In genomic region chr18:692841-693240, GRCh38 we compare ENCODE assay signal across 1 cellular context.
TF ChIP-seq lines count a peak whose summit lies in the region.

No MANE protein-coding gene starts in this region.

TF ChIP-seq in K562, 482 proteins besides CTCF, POLR2A, EP300 and RAD21:
- TF ChIP-seq OTX1 (CRISPR knock-in tag; IDR thresholded peaks at IDR 0.05) = no peak
- TF ChIP-seq PML (IDR thresholded peaks at IDR 0.05; ENCODE audit: low read length) = no peak
- TF ChIP-seq XRCC3 (IDR thresholded peaks at IDR 0.05) = no peak
- no peak for TF ChIP-seq ETV6 (IDR thresholded peaks at IDR 0.05; ENCODE audit: borderline replicate concordance in 1 of 2, low read depth in 2 of 2, low read length in 1 of 2)
- no peak for TF ChIP-seq ETV6 (CRISPR knock-in tag; IDR thresholded peaks at IDR 0.05; ENCODE audit: borderline replicate concordance)
- TF ChIP-seq ZNF584 (CRISPR knock-in tag; IDR thresholded peaks at IDR 0.05; ENCODE audit: low read depth) = no peak
- TF ChIP-seq ZNF175 (CRISPR knock-in tag; IDR thresholded peaks at IDR 0.05; ENCODE audit: low read depth) = no peak
- no peak for TF ChIP-seq HDAC3 (IDR thresholded peaks at IDR 0.05; ENCODE audit: borderline replicate concordance, partially characterized antibody)
- no peak for TF ChIP-seq SMARCC2 (IDR thresholded peaks at IDR 0.05; ENCODE audit: low read depth)
- no peak for TF ChIP-seq RAD51 (IDR thresholded peaks at IDR 0.05; ENCODE audit: borderline replicate concordance, low read depth)
- TF ChIP-seq ILK (tag; IDR thresholded peaks at IDR 0.05; ENCODE audit: borderline replicate concordance, low read depth) = no peak
- TF ChIP-seq, protein P1, sequence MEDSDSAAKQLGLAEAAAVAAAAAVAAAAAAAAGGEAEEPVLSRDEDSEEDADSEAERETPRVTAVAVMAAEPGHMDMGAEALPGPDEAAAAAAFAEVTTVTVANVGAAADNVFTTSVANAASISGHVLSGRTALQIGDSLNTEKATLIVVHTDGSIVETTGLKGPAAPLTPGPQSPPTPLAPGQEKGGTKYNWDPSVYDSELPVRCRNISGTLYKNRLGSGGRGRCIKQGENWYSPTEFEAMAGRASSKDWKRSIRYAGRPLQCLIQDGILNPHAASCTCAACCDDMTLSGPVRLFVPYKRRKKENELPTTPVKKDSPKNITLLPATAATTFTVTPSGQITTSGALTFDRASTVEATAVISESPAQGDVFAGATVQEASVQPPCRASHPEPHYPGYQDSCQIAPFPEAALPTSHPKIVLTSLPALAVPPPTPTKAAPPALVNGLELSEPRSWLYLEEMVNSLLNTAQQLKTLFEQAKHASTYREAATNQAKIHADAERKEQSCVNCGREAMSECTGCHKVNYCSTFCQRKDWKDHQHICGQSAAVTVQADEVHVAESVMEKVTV (CRISPR knock-in tag; IDR thresholded peaks at IDR 0.05) = no peak
- TF ChIP-seq POLR2G (IDR thresholded peaks at IDR 0.05; ENCODE audit: low read depth, low read length) = no peak
- TF ChIP-seq PCBP1 (IDR thresholded peaks at IDR 0.05; ENCODE audit: low read depth, low read length, poor library complexity, severe bottlenecking) = no peak
- TF ChIP-seq ZNF764 (CRISPR knock-in tag; IDR thresholded peaks at IDR 0.05; ENCODE audit: low read depth) = no peak
- no peak for TF ChIP-seq HEY1 (CRISPR knock-in tag; IDR thresholded peaks at IDR 0.05; ENCODE audit: borderline replicate concordance)
- TF ChIP-seq USF2 (CRISPR knock-in tag; IDR thresholded peaks at IDR 0.05) = no peak
- TF ChIP-seq, protein P2, sequence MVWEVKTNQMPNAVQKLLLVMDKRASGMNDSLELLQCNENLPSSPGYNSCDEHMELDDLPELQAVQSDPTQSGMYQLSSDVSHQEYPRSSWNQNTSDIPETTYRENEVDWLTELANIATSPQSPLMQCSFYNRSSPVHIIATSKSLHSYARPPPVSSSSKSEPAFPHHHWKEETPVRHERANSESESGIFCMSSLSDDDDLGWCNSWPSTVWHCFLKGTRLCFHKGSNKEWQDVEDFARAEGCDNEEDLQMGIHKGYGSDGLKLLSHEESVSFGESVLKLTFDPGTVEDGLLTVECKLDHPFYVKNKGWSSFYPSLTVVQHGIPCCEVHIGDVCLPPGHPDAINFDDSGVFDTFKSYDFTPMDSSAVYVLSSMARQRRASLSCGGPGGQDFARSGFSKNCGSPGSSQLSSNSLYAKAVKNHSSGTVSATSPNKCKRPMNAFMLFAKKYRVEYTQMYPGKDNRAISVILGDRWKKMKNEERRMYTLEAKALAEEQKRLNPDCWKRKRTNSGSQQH (CRISPR knock-in tag; IDR thresholded peaks at IDR 0.05) = no peak
TF ChIP-seq in K562: peak in this region for 0.
